Comparison of ENCODE assay signal across 8 cellular contexts in genomic region chr10:64115913-64116643, GRCh38.
DNase-seq lines count a peak whose midpoint lies in the region; ATAC-seq, FAIRE-seq and TF ChIP-seq lines count a peak whose summit lies in the region.

No MANE protein-coding gene starts in this region.

- H2BK12ac ChIP-seq in H9 (ENCODE audit: insufficient read length, low read depth, low read length) = no peak overlapping the region

- dilution Hi-C loops in keratinocyte (cut with MboI; ENCODE audit: extremely low pct_ligation_motif_present, low sequenced_read_pairs) = no loop called here

- H4K8ac ChIP-seq in H9 (replicated peaks; ENCODE audit: insufficient read length, low read depth, low read length) = no peak overlapping the region

- H2AFZ ChIP-seq in H9 (ENCODE audit: low read length) = no peak overlapping the region
- no peak overlapping the region for H2AFZ ChIP-seq in keratinocyte (ENCODE audit: control insufficient read depth, low read length)

- no peak overlapping the region for H4K91ac ChIP-seq in H9 (ENCODE audit: insufficient read length, low read depth, low read length)

- POLR2A ChIA-PET in activated CD4-positive, alpha-beta memory T cell treated with anti-CD3 and anti-CD28 coated beads for 36 hours (lab: Charles Lee) = no interaction called here

- H3K4ac ChIP-seq in H9 (ENCODE audit: low read depth, low read length) = no peak overlapping the region

- no peak overlapping the region for H3K56ac ChIP-seq in H9 (ENCODE audit: insufficient read length, low read depth, low read length)

- H3K23me2 ChIP-seq in H9 (ENCODE audit: insufficient read length, low read depth, low read length, poor library complexity, severe bottlenecking) = no peaks in the 10 kb centered on the region

- DNase-seq in COLO829 (ENCODE audit: low spot score) (peak; percentile 27), H9 (peak; percentile 57), SW480 (ENCODE audit: low spot score) (peak; percentile 16), keratinocyte (ENCODE audit: low read depth, low spot score) (no peak)
- no peak for DNase-seq in activated CD4-positive, alpha-beta T cell treated with anti-CD3 and anti-CD28 coated beads, Interleukin-2, amount 50 U/mL, for 4 hours
- no peak for DNase-seq in activated CD4-positive, alpha-beta memory T cell treated with anti-CD3 and anti-CD28 coated beads for 36 hours
- DNase-seq in activated T-helper 2 cell treated with anti-CD3 and anti-CD28 coated beads, Interferon-gamma antibody, Interleukin-2, Interleukin-4, amounts not matched to agents 10 μg/mL and 5 μg/mL and 100 μg/mL, durations not matched to agents 14 hours and 24 hours and 36 hours (ENCODE audit: low spot score) = no peak

- no peaks in the 10 kb centered on the region for H3K9me1 ChIP-seq in keratinocyte (ENCODE audit: control insufficient read depth, extremely low read depth, insufficient read depth, low read length)

- no CpG with 5 or more reads among the region's 4 CpGs for WGBS in H9 (ENCODE audit: extremely low coverage, insufficient read length, low lambda C conversion rate)

- H3K36me3 Mint-ChIP-seq in H9 (ENCODE audit: insufficient read depth in 1 of 3, low read depth in 3 of 3) = peaks cover 0 to 7% (median 0%) of the 10 kb centered on the region in 3 experiments; a peak in 2 of 7 replicates
- no peaks in the 10 kb centered on the region for H3K36me3 Mint-ChIP-seq in activated CD4-positive, alpha-beta memory T cell treated with anti-CD3 and anti-CD28 coated beads for 36 hours
- no peaks in the 10 kb centered on the region for H3K36me3 Mint-ChIP-seq in activated T-helper 2 cell treated with anti-CD3 and anti-CD28 coated beads, Interferon-gamma antibody, Interleukin-2, Interleukin-4, amounts not matched to agents 10 μg/mL and 5 μg/mL and 100 μg/mL, durations not matched to agents 14 hours and 24 hours and 36 hours (ENCODE audit: low read depth)

- H4K5ac ChIP-seq in H9 (ENCODE audit: insufficient read length, low read depth, low read length) = no peak overlapping the region

- CTCF ChIA-PET in activated CD4-positive, alpha-beta memory T cell treated with anti-CD3 and anti-CD28 coated beads for 36 hours (lab: Charles Lee) = no interaction called here

- FAIRE-seq in keratinocyte (lab: Jason Lieb, UNC) = no peak

- intact Hi-C loops in activated CD4-positive, alpha-beta memory T cell treated with anti-CD3 and anti-CD28 coated beads for 36 hours (cut with micrococcal nuclease) = no loop called here
- intact Hi-C loops in activated T-helper 2 cell treated with anti-CD3 and anti-CD28 coated beads, Interferon-gamma antibody, Interleukin-2, Interleukin-4, amounts not matched to agents 10 μg/mL and 5 μg/mL and 100 μg/mL, durations not matched to agents 14 hours and 24 hours and 36 hours (cut with micrococcal nuclease) = no loop called here

- no peak overlapping the region for H3K4me2 ChIP-seq in H9 (ENCODE audit: insufficient read depth, insufficient read length, low read length)
- no peak overlapping the region for H3K4me2 ChIP-seq in keratinocyte (ENCODE audit: control insufficient read depth, extremely low read depth, insufficient read depth, low read depth, low read length)

- H3T11ph ChIP-seq in H9 (ENCODE audit: low read length) = no peak overlapping the region

- no peak overlapping the region for H2BK20ac ChIP-seq in H9 (ENCODE audit: low read depth, low read length, poor library complexity, severe bottlenecking)

- peak overlapping the region in 1 of 3 experiments; percentile 37; a peak in 1 of 7 replicates for H3K27ac Mint-ChIP-seq in H9
- no peak overlapping the region for H3K27ac Mint-ChIP-seq in activated CD4-positive, alpha-beta memory T cell treated with anti-CD3 and anti-CD28 coated beads for 36 hours
- no peak overlapping the region for H3K27ac Mint-ChIP-seq in activated T-helper 2 cell treated with anti-CD3 and anti-CD28 coated beads, Interferon-gamma antibody, Interleukin-2, Interleukin-4, amounts not matched to agents 10 μg/mL and 5 μg/mL and 100 μg/mL, durations not matched to agents 14 hours and 24 hours and 36 hours

- no peaks in the 10 kb centered on the region for H3K27me3 Mint-ChIP-seq in H9 (ENCODE audit: low read depth)
- H3K27me3 Mint-ChIP-seq in activated CD4-positive, alpha-beta memory T cell treated with anti-CD3 and anti-CD28 coated beads for 36 hours = no peaks in the 10 kb centered on the region
- H3K27me3 Mint-ChIP-seq in activated T-helper 2 cell treated with anti-CD3 and anti-CD28 coated beads, Interferon-gamma antibody, Interleukin-2, Interleukin-4, amounts not matched to agents 10 μg/mL and 5 μg/mL and 100 μg/mL, durations not matched to agents 14 hours and 24 hours and 36 hours (ENCODE audit: low read depth) = no peaks in the 10 kb centered on the region

- H3K9me3 Mint-ChIP-seq in H9 = peaks cover 0 to 5% of the 10 kb centered on the region in 2 experiments; a peak in 3 of 5 replicates
- H3K9me3 Mint-ChIP-seq in activated CD4-positive, alpha-beta memory T cell treated with anti-CD3 and anti-CD28 coated beads for 36 hours = no peaks in the 10 kb centered on the region
- no peaks in the 10 kb centered on the region for H3K9me3 Mint-ChIP-seq in activated T-helper 2 cell treated with anti-CD3 and anti-CD28 coated beads, Interferon-gamma antibody, Interleukin-2, Interleukin-4, amounts not matched to agents 10 μg/mL and 5 μg/mL and 100 μg/mL, durations not matched to agents 14 hours and 24 hours and 36 hours

- H3K4me1 ChIP-seq in H9 (ENCODE audit: insufficient read depth, low read length) (peaks cover 15% of the 10 kb centered on the region; the same call in 1 of the 2 replicates), keratinocyte (ENCODE audit: control insufficient read depth, extremely low read depth, insufficient read depth, low read length) (no peaks in the 10 kb centered on the region)

- H3K4me1 Mint-ChIP-seq in H9 = peaks cover 31 to 33% of the 10 kb centered on the region in 2 experiments
- no peaks in the 10 kb centered on the region for H3K4me1 Mint-ChIP-seq in activated CD4-positive, alpha-beta memory T cell treated with anti-CD3 and anti-CD28 coated beads for 36 hours (ENCODE audit: low read depth)
- no peaks in the 10 kb centered on the region for H3K4me1 Mint-ChIP-seq in activated T-helper 2 cell treated with anti-CD3 and anti-CD28 coated beads, Interferon-gamma antibody, Interleukin-2, Interleukin-4, amounts not matched to agents 10 μg/mL and 5 μg/mL and 100 μg/mL, durations not matched to agents 14 hours and 24 hours and 36 hours (ENCODE audit: low read depth)

- H2BK120ac ChIP-seq in H9 (ENCODE audit: low read depth, low read length, poor library complexity, severe bottlenecking) = no peak overlapping the region

- ATAC-seq in GM21619 (IDR thresholded peaks at IDR 0.05; ENCODE audit: unreplicated experiment) = no peak

- H2AK5ac ChIP-seq in H9 (ENCODE audit: insufficient read length, low read length) = no peak overlapping the region

- H3K36me3 ChIP-seq in keratinocyte (ENCODE audit: control insufficient read depth in 2 of 2, extremely low read depth in 1 of 2, insufficient read depth in 2 of 2, low read length in 2 of 2) = no peaks in the 10 kb centered on the region

- no peaks in the 10 kb centered on the region for H3K79me2 ChIP-seq in H9 (ENCODE audit: insufficient read depth, low read length)
- H3K79me2 ChIP-seq in keratinocyte (ENCODE audit: control insufficient read depth, insufficient read depth, low read length) = no peaks in the 10 kb centered on the region

- H3K9ac ChIP-seq in H9 (ENCODE audit: extremely low read depth, insufficient read length, low read length) (no peak overlapping the region), keratinocyte (ENCODE audit: control insufficient read depth, extremely low read depth, insufficient read depth, low read length) (no peak overlapping the region)

- H2BK5ac ChIP-seq in H9 (ENCODE audit: insufficient read length, low read length) = no peak overlapping the region

- no peak overlapping the region for H3K4me3 ChIP-seq in keratinocyte (ENCODE audit: control insufficient read depth in 2 of 3, extremely low read depth in 1 of 3, insufficient read depth in 2 of 3, low read depth in 1 of 3, low read length in 3 of 3)

- H3K9me3 ChIP-seq in H9 (ENCODE audit: control insufficient read depth, low read depth, low read length) (no peaks in the 10 kb centered on the region), keratinocyte (ENCODE audit: control insufficient read depth, low read depth, low read length) (no peaks in the 10 kb centered on the region)

- no peak overlapping the region for H3K4me3 Mint-ChIP-seq in H9
- no peak overlapping the region for H3K4me3 Mint-ChIP-seq in activated CD4-positive, alpha-beta memory T cell treated with anti-CD3 and anti-CD28 coated beads for 36 hours
- no peak overlapping the region for H3K4me3 Mint-ChIP-seq in activated T-helper 2 cell treated with anti-CD3 and anti-CD28 coated beads, Interferon-gamma antibody, Interleukin-2, Interleukin-4, amounts not matched to agents 10 μg/mL and 5 μg/mL and 100 μg/mL, durations not matched to agents 14 hours and 24 hours and 36 hours (ENCODE audit: low read depth)

- no peaks in the 10 kb centered on the region for H4K20me1 ChIP-seq in H9 (ENCODE audit: control insufficient read depth, insufficient read depth, insufficient read length)
- no peaks in the 10 kb centered on the region for H4K20me1 ChIP-seq in keratinocyte (ENCODE audit: control insufficient read depth, extremely low read depth, insufficient read depth, low read length)

- H3K23ac ChIP-seq in H9 (ENCODE audit: insufficient read length, low read depth, low read length) = no peak overlapping the region

- no peak overlapping the region for H3K14ac ChIP-seq in H9 (ENCODE audit: insufficient read depth, low read length)

- H3K79me1 ChIP-seq in H9 (ENCODE audit: insufficient read depth, low read depth, low read length, poor library complexity, severe bottlenecking) = no peaks in the 10 kb centered on the region

- no peak overlapping the region for H3K18ac ChIP-seq in H9 (ENCODE audit: insufficient read length, low read depth, low read length)

- no peak overlapping the region for H3K27ac ChIP-seq in H9 (ENCODE audit: insufficient read length, low read depth, low read length)
- H3K27ac ChIP-seq in keratinocyte (ENCODE audit: control insufficient read depth, insufficient read depth, low read length) = no peak overlapping the region

- peak; percentile 74 for TF ChIP-seq CTCF in H9 (conservative IDR thresholded peaks at IDR 0.05)
- TF ChIP-seq CTCF in keratinocyte (optimal IDR thresholded peaks at IDR 0.05 in 1 of 3, IDR thresholded peaks at IDR 0.05 in 1 of 3, conservative IDR thresholded peaks at IDR 0.05 in 1 of 3; ENCODE audit: extremely low read depth in 1 of 3, insufficient read depth in 2 of 3, low read length in 3 of 3) = peak; percentile 23 to 45 (median 26)

- no peak overlapping the region for H2BK15ac ChIP-seq in H9 (ENCODE audit: low read depth, low read length)

- H3K27me3 ChIP-seq in H9 (ENCODE audit: insufficient read depth, low read length) (no peaks in the 10 kb centered on the region), keratinocyte (ENCODE audit: control insufficient read depth, extremely low read depth, insufficient read depth, low read length) (no peaks in the 10 kb centered on the region)

Comparison
In these comparisons a context has a peak if more than half of its experiments do, and no peak if none do; other contexts are left out.
1. DNase-seq: peak in COLO829 (single experiment), H9 (single experiment) and SW480 (single experiment); none in keratinocyte (single experiment), activated CD4-positive, alpha-beta T cell treated with anti-CD3 and anti-CD28 coated beads, Interleukin-2, amount 50 U/mL, for 4 hours (0 of 2), activated CD4-positive, alpha-beta memory T cell treated with anti-CD3 and anti-CD28 coated beads for 36 hours (single experiment) and activated T-helper 2 cell treated with anti-CD3 and anti-CD28 coated beads, Interferon-gamma antibody, Interleukin-2, Interleukin-4, amounts not matched to agents 10 μg/mL and 5 μg/mL and 100 μg/mL, durations not matched to agents 14 hours and 24 hours and 36 hours (single experiment).